ENCODE assay signal across 18 cellular contexts in genomic region chr1:14983277-14983676, GRCh38.
DNase-seq lines count a peak whose midpoint lies in the region; ATAC-seq, FAIRE-seq and TF ChIP-seq lines count a peak whose summit lies in the region.
"Had no signal": no experiment of that assay in that cellular context is flagged by ENCODE, and none has a peak within 500 bp of the region (broad histone marks: within the 10 kb centered on the region; RNA-seq: fewer than 3 reads in every experiment).

No MANE protein-coding gene starts in this region.

- intact Hi-C loops in HepG2 (cut with micrococcal nuclease; ENCODE audit: unreplicated experiment) (no loop called here), right lobe of liver (cut with DNase I) (no loop called here)

- FAIRE-seq in HepG2 (lab: Jason Lieb, UNC): no peak
- no peak for FAIRE-seq in GM12892 (lab: Jason Lieb, UNC)
- FAIRE-seq: frontal cortex had no signal

- no peak overlapping the region for H3K4me3 Mint-ChIP-seq in endothelial cell (ENCODE audit: unreplicated experiment)
- H3K4me3 Mint-ChIP-seq: activated B cell treated with CpG ODN at 0.5 μM for 24 hours, CD14-positive monocyte, nephron progenitor cell had no signal

- H3K4me3 ChIP-seq in HepG2 (replicated peaks in 1 of 3; ENCODE audit: insufficient read depth in 1 of 3, low read depth in 2 of 3, low read length in 3 of 3): no peak overlapping the region
- no peak overlapping the region for H3K4me3 ChIP-seq in right lobe of liver
- H3K4me3 ChIP-seq: cardiac muscle cell, Peyer's patch had no signal

- no peak overlapping the region for H3K4me2 ChIP-seq in HepG2 (ENCODE audit: low read depth, low read length)

- no peak overlapping the region for H2AFZ ChIP-seq in HepG2 (ENCODE audit: low read length)

- H3K36me3 ChIP-seq in HepG2 (replicated peaks in 1 of 2; ENCODE audit: control insufficient read depth in 1 of 2, insufficient read depth in 2 of 2, low read length in 2 of 2): peaks cover 0 to 10% of the 10 kb centered on the region in 2 experiments; a peak in 2 of 5 replicates
- no peaks in the 10 kb centered on the region for H3K36me3 ChIP-seq in right lobe of liver
- H3K36me3 ChIP-seq: cardiac muscle cell, Peyer's patch had no signal

- peaks cover 4% of the 10 kb centered on the region for H3K27me3 Mint-ChIP-seq in endothelial cell (ENCODE audit: unreplicated experiment)
- H3K27me3 Mint-ChIP-seq: activated B cell treated with CpG ODN at 0.5 μM for 24 hours had no signal

- WGBS in HepG2 (ENCODE audit: low lambda C conversion rate): 91% methylated on average over 13 of the region's 13 CpGs
- WGBS in right lobe of liver (ENCODE audit: insufficient coverage, low coverage, low lambda C conversion rate, missing lambda C conversion rate): 95% methylated on average over 9 of the region's 13 CpGs

- TF ChIP-seq CTCF in HepG2 (CRISPR knock-in tag; IDR thresholded peaks at IDR 0.05) (peak; percentile 26; the same call in 1 of the 2 replicates), right lobe of liver (IDR thresholded peaks at IDR 0.05) (no peak), endothelial cell (IDR thresholded peaks at IDR 0.05; ENCODE audit: unreplicated experiment) (peak; percentile 31)

- H3K27ac Mint-ChIP-seq in endothelial cell (ENCODE audit: unreplicated experiment): no peak overlapping the region
- H3K27ac Mint-ChIP-seq: activated B cell treated with CpG ODN at 0.5 μM for 24 hours, nephron progenitor cell had no signal

- ATAC-seq in HepG2 (no peak), right lobe of liver (no peak), GM19395 (IDR thresholded peaks at IDR 0.05; ENCODE audit: unreplicated experiment) (no peak)

- no peak overlapping the region for H3K27ac ChIP-seq in HepG2 (ENCODE audit: extremely low read length, insufficient read depth, low read length)
- H3K27ac ChIP-seq in right lobe of liver: no peak overlapping the region
- H3K27ac ChIP-seq: cardiac muscle cell, epithelial cell of prostate, Peyer's patch had no signal

- no peaks in the 10 kb centered on the region for H3K9me3 Mint-ChIP-seq in endothelial cell (ENCODE audit: unreplicated experiment)
- H3K9me3 Mint-ChIP-seq: activated B cell treated with CpG ODN at 0.5 μM for 24 hours, nephron progenitor cell had no signal

- BruUV-seq in HepG2 (replicated peaks; lab: Mats Ljungman, UMichigan): no TSS peak

- H3K9me3 ChIP-seq in HepG2 (ENCODE audit: low read length): no peaks in the 10 kb centered on the region
- H3K9me3 ChIP-seq in right lobe of liver: no peaks in the 10 kb centered on the region
- H3K9me3 ChIP-seq: Peyer's patch had no signal

- no peak for TF ChIP-seq RAD21 in HepG2 (CRISPR knock-in tag; IDR thresholded peaks at IDR 0.05)

- peaks cover 23% of the 10 kb centered on the region for H3K4me1 Mint-ChIP-seq in endothelial cell (ENCODE audit: unreplicated experiment)
- H3K4me1 Mint-ChIP-seq: activated B cell treated with CpG ODN at 0.5 μM for 24 hours, CD14-positive monocyte had no signal

- TF ChIP-seq POLR2A in HepG2 (IDR thresholded peaks at IDR 0.05; ENCODE audit: insufficient read depth in 1 of 2, low read depth in 2 of 2, low read length in 2 of 2) (no peak), right lobe of liver (IDR thresholded peaks at IDR 0.05) (no peak), GM12892 (IDR thresholded peaks at IDR 0.05; ENCODE audit: low read depth, low read length) (no peak)

- no peaks in the 10 kb centered on the region for H3K79me2 ChIP-seq in HepG2 (ENCODE audit: insufficient read depth, low read length)

- no peaks in the 10 kb centered on the region for H4K20me1 ChIP-seq in HepG2 (ENCODE audit: insufficient read depth, low read length)

- H3K9ac ChIP-seq in HepG2 (ENCODE audit: insufficient read depth, low read depth, low read length): no peak overlapping the region

- H3K27me3 ChIP-seq in HepG2 (ENCODE audit: control insufficient read depth in 1 of 2, insufficient read depth in 2 of 2, low read length in 2 of 2) (no peaks in the 10 kb centered on the region), right lobe of liver (no peaks in the 10 kb centered on the region)
- H3K27me3 ChIP-seq: cardiac muscle cell, Peyer's patch had no signal

- POLR2A ChIA-PET in HepG2 (lab: Yijun Ruan, JAX): no interaction called here

- CTCF ChIA-PET in HepG2 (lab: Yijun Ruan, JAX; ENCODE audit: low intra/inter-chr PET ratio, low total read pairs): no interaction called here

- DNase-seq in HepG2 (ENCODE audit: low spot score): no peak
- no peak for DNase-seq in right lobe of liver
- DNase-seq in NAMALWA (ENCODE audit: low spot score): peak; percentile 35
- DNase-seq in endothelial cell (ENCODE audit: low spot score): no peak
- DNase-seq in HK-2 (ENCODE audit: unreplicated experiment): no peak
- DNase-seq in NCI-H510A (lab: John Stamatoyannopoulos, UW): no peak
- DNase-seq in GM12892 (ENCODE audit: insufficient read length): no peak
- DNase-seq: activated B cell treated with CpG ODN at 0.5 μM for 24 hours, NCI-H1436 treated with DMSO at 0.1 percent for 48 hours, NCI-H2171, NCI-H748 treated with DMSO at 0.1 percent for 48 hours, nephron progenitor cell, Peyer's patch had no signal

- TF ChIP-seq EP300 in HepG2 (IDR thresholded peaks at IDR 0.05; ENCODE audit: low read depth in 2 of 2, low read length in 2 of 2): no peak
- TF ChIP-seq EP300 in HepG2 (CRISPR knock-in tag; IDR thresholded peaks at IDR 0.05; ENCODE audit: borderline replicate concordance): no peak

- H3K36me3 Mint-ChIP-seq in endothelial cell (ENCODE audit: low read depth, unreplicated experiment): peaks cover under 1% of the 10 kb centered on the region
- H3K36me3 Mint-ChIP-seq: CD14-positive monocyte had no signal

- in situ Hi-C loops in HepG2 (cut with HindIII; ENCODE audit: extremely low pct_ligation_motif_present, low pct_unique_long_range_greater_than_20kb): no loop called here

- H3K4me1 ChIP-seq in HepG2 (ENCODE audit: insufficient read depth, low read length) (0 out of 2 replicates have a peak, but pooled peaks cover 5% of the 10 kb centered on the region), right lobe of liver (no peaks in the 10 kb centered on the region)
- H3K4me1 ChIP-seq: Peyer's patch had no signal

TF ChIP-seq in HepG2, 621 proteins besides CTCF, POLR2A, EP300 and RAD21:
- 0 out of 2 replicates have a peak, but pooled peaks have one; percentile 31 for TF ChIP-seq ZNF572 (CRISPR knock-in tag; IDR thresholded peaks at IDR 0.05)
- TF ChIP-seq TRIM22 (IDR thresholded peaks at IDR 0.05): no peak
- peak; percentile 41 for TF ChIP-seq STAG1 (CRISPR knock-in tag; IDR thresholded peaks at IDR 0.05)
- TF ChIP-seq NR2C2 (CRISPR knock-in tag; IDR thresholded peaks at IDR 0.05; ENCODE audit: borderline replicate concordance): no peak
- TF ChIP-seq ZNF768 (CRISPR knock-in tag; IDR thresholded peaks at IDR 0.05): no peak
- TF ChIP-seq HNRNPL (IDR thresholded peaks at IDR 0.05; ENCODE audit: low read depth, low read length): no peak
- TF ChIP-seq SMC3 (IDR thresholded peaks at IDR 0.05; ENCODE audit: low read length): peak; percentile 10; the same call in 1 of the 2 replicates
- no peak for TF ChIP-seq DMTF1 (CRISPR knock-in tag; IDR thresholded peaks at IDR 0.05)
- TF ChIP-seq MXD4 (CRISPR knock-in tag; IDR thresholded peaks at IDR 0.05): no peak
- no peak for TF ChIP-seq SOX6 (IDR thresholded peaks at IDR 0.05)
- no peak for TF ChIP-seq SOX6 (CRISPR knock-in tag; IDR thresholded peaks at IDR 0.05)
- TF ChIP-seq PLRG1 (conservative IDR thresholded peaks at IDR 0.05): no peak
- no peak for TF ChIP-seq HNRNPH1 (optimal IDR thresholded peaks at IDR 0.05; ENCODE audit: low read depth, low read length)

Comparison
In these comparisons a context has a peak if more than half of its experiments do, and no peak if none do; other contexts are left out.
1. CTCF ChIP-seq: peak in HepG2 (single experiment) and endothelial cell (single experiment); none in right lobe of liver (0 of 4).